17 cellular contexts compared by ENCODE assay signal in genomic region chr2:115910270-115910669, GRCh38.
DNase-seq lines count a peak whose midpoint lies in the region; ATAC-seq and TF ChIP-seq lines count a peak whose summit lies in the region.
"Had no signal": no experiment of that assay in that cellular context is flagged by ENCODE, and none has a peak within 500 bp of the region (broad histone marks: within the 10 kb centered on the region; RNA-seq: fewer than 3 reads in every experiment).

No MANE protein-coding gene starts in this region.

- DNase-seq in H7 (peak; percentile 19), RPMI8226 (peak; percentile 10), left kidney (ENCODE audit: low read depth, low spot score) (peak; percentile 14), activated T-cell treated with anti-CD3 and anti-CD28 coated beads for 4 hours (no peak), spleen (no peak), T-helper 1 cell (no peak)
- DNase-seq in stimulated activated naive CD8-positive, alpha-beta T cell treated with anti-CD3 and anti-CD28 coated beads, Interleukin-15, amount 100 ng/mL, for 72 hours, result no peak
- DNase-seq: activated CD4-positive, alpha-beta T cell treated with anti-CD3 and anti-CD28 coated beads for 48 hours; activated naive CD8-positive, alpha-beta T cell treated with anti-CD3 and anti-CD28 coated beads, Interleukin-2, amount 10 ng/mL, durations not matched to agents 7 days and 5 days; activated T-cell treated with anti-CD3 and anti-CD28 coated beads, Interleukin-2, amount 50 U/mL, for 4 hours; MV-4-11; natural killer cell; NCI-H2227 treated with DMSO at 0.1 percent for 48 hours; stimulated activated CD4-positive, alpha-beta T cell treated with anti-CD3 and anti-CD28 coated beads, Interleukin-4, amount 100 ng/mL, for 1 hour had no signal

- H3K4me3 ChIP-seq in H7 (ENCODE audit: insufficient read depth, low read depth, low read length) (no peak overlapping the region), spleen (no peak overlapping the region)
- H3K4me3 ChIP-seq: tibial nerve had no signal

- intact Hi-C loops in spleen (cut with DNase I; ENCODE audit: low total_unique reads), result no loop called here

- H3K36me3 ChIP-seq in H7 (replicated peaks; ENCODE audit: control insufficient read depth, insufficient read depth, low read length), result no peaks in the 10 kb centered on the region
- no peaks in the 10 kb centered on the region for H3K36me3 ChIP-seq in spleen
- H3K36me3 ChIP-seq: tibial nerve had no signal

- TF ChIP-seq POLR2A in spleen (IDR thresholded peaks at IDR 0.05), result no peak

- H3K27ac ChIP-seq in 22Rv1 (no peak overlapping the region), spleen (no peak overlapping the region)
- H3K27ac ChIP-seq: tibial nerve had no signal

- peak overlapping the region in 1 of 2 donors; percentile 50 for H3K27ac Mint-ChIP-seq in stimulated activated naive CD8-positive, alpha-beta T cell treated with anti-CD3 and anti-CD28 coated beads, Interleukin-15, amount 100 ng/mL, for 72 hours
- H3K27ac Mint-ChIP-seq: activated naive CD8-positive, alpha-beta T cell treated with anti-CD3 and anti-CD28 coated beads, Interleukin-2, amount 10 ng/mL, durations not matched to agents 7 days and 5 days; natural killer cell had no signal

- H3K9me3 Mint-ChIP-seq in stimulated activated naive CD8-positive, alpha-beta T cell treated with anti-CD3 and anti-CD28 coated beads, Interleukin-15, amount 100 ng/mL, for 72 hours, result peaks cover 8 to 10% of the 10 kb centered on the region in 2 donors

- no peak overlapping the region for H3K4me3 Mint-ChIP-seq in stimulated activated naive CD8-positive, alpha-beta T cell treated with anti-CD3 and anti-CD28 coated beads, Interleukin-15, amount 100 ng/mL, for 72 hours
- H3K4me3 Mint-ChIP-seq: activated naive CD8-positive, alpha-beta T cell treated with anti-CD3 and anti-CD28 coated beads, Interleukin-2, amount 10 ng/mL, durations not matched to agents 7 days and 5 days; activated T-cell treated with anti-CD3 and anti-CD28 coated beads, Interleukin-2, amount 50 U/mL, for 4 hours; natural killer cell had no signal

- 56 to 75% (median 69%) methylated on average over 6 of the region's 6 CpGs for WGBS in spleen, 5 donors

- H3K9me3 ChIP-seq in spleen, result peaks cover 0 to 7% (median 1%) of the 10 kb centered on the region in 8 donors
- H3K9me3 ChIP-seq: tibial nerve had no signal

- no peaks in the 10 kb centered on the region for H3K4me1 Mint-ChIP-seq in stimulated activated naive CD8-positive, alpha-beta T cell treated with anti-CD3 and anti-CD28 coated beads, Interleukin-15, amount 100 ng/mL, for 72 hours
- H3K4me1 Mint-ChIP-seq: activated naive CD8-positive, alpha-beta T cell treated with anti-CD3 and anti-CD28 coated beads, Interleukin-2, amount 10 ng/mL, durations not matched to agents 7 days and 5 days; natural killer cell had no signal

- ATAC-seq in stimulated activated naive CD8-positive, alpha-beta T cell treated with anti-CD3 and anti-CD28 coated beads, Interleukin-15, amount 100 ng/mL, for 72 hours, result no peak
- ATAC-seq: activated T-cell treated with anti-CD3 and anti-CD28 coated beads, Interleukin-2, amount 50 U/mL, for 4 hours; natural killer cell; sciatic nerve had no signal

- no peaks in the 10 kb centered on the region for H3K27me3 Mint-ChIP-seq in stimulated activated naive CD8-positive, alpha-beta T cell treated with anti-CD3 and anti-CD28 coated beads, Interleukin-15, amount 100 ng/mL, for 72 hours
- H3K27me3 Mint-ChIP-seq: activated naive CD8-positive, alpha-beta T cell treated with anti-CD3 and anti-CD28 coated beads, Interleukin-2, amount 10 ng/mL, durations not matched to agents 7 days and 5 days had no signal

- no peaks in the 10 kb centered on the region for H3K4me1 ChIP-seq in spleen
- H3K4me1 ChIP-seq: tibial nerve had no signal

- peak; percentile 75 for TF ChIP-seq CTCF in 22Rv1 (IDR thresholded peaks at IDR 0.05)
- no peak for TF ChIP-seq CTCF in spleen (IDR thresholded peaks at IDR 0.05 in 8 of 11, conservative IDR thresholded peaks at IDR 0.05 in 3 of 11)

- H3K27me3 ChIP-seq in H7 (ENCODE audit: control insufficient read depth, insufficient read depth, low read length) (no peaks in the 10 kb centered on the region), spleen (replicated peaks in 1 of 7) (no peaks in the 10 kb centered on the region)
- H3K27me3 ChIP-seq: tibial nerve had no signal

Comparison
In these comparisons a context has a peak if more than half of its experiments do, and no peak if none do; other contexts are left out.
1. DNase-seq: peak in H7 (single experiment), RPMI8226 (single experiment) and left kidney (single experiment); none in activated T-cell treated with anti-CD3 and anti-CD28 coated beads for 4 hours (single experiment), spleen (single experiment), T-helper 1 cell (0 of 5) and stimulated activated naive CD8-positive, alpha-beta T cell treated with anti-CD3 and anti-CD28 coated beads, Interleukin-15, amount 100 ng/mL, for 72 hours (0 of 2).